Comparison of ENCODE assay signal across 14 cellular contexts in genomic region chr6:39998126-39998525, GRCh38.
DNase-seq lines count a peak whose midpoint lies in the region; ATAC-seq, FAIRE-seq and TF ChIP-seq lines count a peak whose summit lies in the region.
"Had no signal": no experiment of that assay in that cellular context is flagged by ENCODE, and none has a peak within 500 bp of the region (broad histone marks: within the 10 kb centered on the region; RNA-seq: fewer than 3 reads in every experiment).

No MANE protein-coding gene starts in this region.

- H3K4me1 ChIP-seq in K562 (replicated peaks in 1 of 2; ENCODE audit: control insufficient read depth in 2 of 2, insufficient read depth in 2 of 2, low read length in 2 of 2) (peaks cover 10 to 36% of the 10 kb centered on the region in 2 experiments; a peak in 4 of 5 replicates), heart left ventricle (no peaks in the 10 kb centered on the region)
- H3K4me1 ChIP-seq: BLaER1, Caco-2 had no signal

- CTCF ChIA-PET in K562 (lab: Yijun Ruan, JAX; ENCODE audit: low intra/inter-chr PET ratio): no interaction called here

- H3K4me2 ChIP-seq in K562 (ENCODE audit: insufficient read depth, low read length): no peak overlapping the region
- H3K4me2 ChIP-seq: BLaER1 had no signal

- FAIRE-seq in K562 (lab: Jason Lieb, UNC): no peak

- TF ChIP-seq EP300 in K562 (IDR thresholded peaks at IDR 0.05; ENCODE audit: low read length): no peak

- H3K27me3 ChIP-seq in K562 (ENCODE audit: control insufficient read depth in 2 of 2, insufficient read depth in 2 of 2, low read length in 2 of 2) (no peaks in the 10 kb centered on the region), heart left ventricle (no peaks in the 10 kb centered on the region)
- H3K27me3 ChIP-seq: BLaER1 had no signal

- H4K20me1 ChIP-seq in K562 (replicated peaks; ENCODE audit: control insufficient read depth, insufficient read depth, low read length): no peaks in the 10 kb centered on the region
- H4K20me1 ChIP-seq: BLaER1 had no signal

- H2AFZ ChIP-seq in K562 (ENCODE audit: low read depth, low read length): peak overlapping the region; percentile 18

- WGBS in K562 (ENCODE audit: insufficient coverage, low coverage, missing lambda C conversion rate): 13% methylated on average over 4 of the region's 4 CpGs
- whole genome bisulfite sequencing in heart left ventricle, 4 donors: 77 to 86% (median 80%) methylated on average over 4 of the region's 4 CpGs

- TF ChIP-seq RAD21 in K562 (CRISPR knock-in tag; conservative IDR thresholded peaks at IDR 0.05 in 1 of 2, IDR thresholded peaks at IDR 0.05 in 1 of 2): no peak

- H3K4me3 ChIP-seq in K562: no peak overlapping the region
- no peak overlapping the region for H3K4me3 ChIP-seq in heart left ventricle
- H3K4me3 ChIP-seq: BLaER1 had no signal

- DNase-seq in NCI-H748 (lab: John Stamatoyannopoulos, UW; ENCODE audit: unreplicated experiment): peak; percentile 27
- no peak for DNase-seq in NCI-H748 treated with DMSO at 0.1 percent for 48 hours (lab: John Stamatoyannopoulos, UW)
- DNase-seq in K562 (ENCODE audit: extremely low read depth in 1 of 4, low spot score in 3 of 4): no peak
- no peak for DNase-seq in heart left ventricle
- no peak for DNase-seq in NCI-H1105 treated with DMSO at 0.1 percent for 48 hours (lab: John Stamatoyannopoulos, UW)
- no peak for DNase-seq in NCI-H226
- DNase-seq: 8988T; AML-193; Caco-2; CD8-positive, alpha-beta memory T cell; HCEC 1CT; HFFc6 had no signal

- POLR2A ChIA-PET in K562 (lab: Yijun Ruan, JAX): no interaction called here

- no peaks in the 10 kb centered on the region for H3K9me1 ChIP-seq in K562 (ENCODE audit: control insufficient read depth, insufficient read depth, low read length)

- peak overlapping the region; percentile 86; the same call in 2 of the 3 replicates for H3K27ac ChIP-seq in K562 (ENCODE audit: extremely low read depth, low read depth, low read length)
- H3K27ac ChIP-seq in heart left ventricle: no peak overlapping the region
- H3K27ac ChIP-seq: BLaER1 had no signal

- TF ChIP-seq POLR2A in K562 (conservative IDR thresholded peaks at IDR 0.05) (no peak), heart left ventricle (IDR thresholded peaks at IDR 0.05) (no peak)

- no TSS peak for BruUV-seq in K562 (replicated peaks; lab: Mats Ljungman, UMichigan)

- no peak for TF ChIP-seq CTCF in K562 (IDR thresholded peaks at IDR 0.05 in 2 of 3, conservative IDR thresholded peaks at IDR 0.05 in 1 of 3; ENCODE audit: insufficient read depth in 2 of 3, low read depth in 1 of 3, low read length in 3 of 3)
- no peak for TF ChIP-seq CTCF in heart left ventricle (IDR thresholded peaks at IDR 0.05)

- no peak overlapping the region for H3K9ac ChIP-seq in K562 (ENCODE audit: insufficient read depth in 1 of 2, low read depth in 2 of 2, low read length in 2 of 2)
- H3K9ac ChIP-seq: BLaER1 had no signal

- no peaks in the 10 kb centered on the region for H3K79me2 ChIP-seq in K562 (ENCODE audit: control insufficient read depth, insufficient read depth, low read length)

- in situ Hi-C loops in K562 (cut with MboI): no loop called here

- intact Hi-C loops in K562 (cut with micrococcal nuclease): loop anchor here (10.0 kb wide), 1 partner anchor 167 kb away; no protein-coding TSS in a partner anchor
- intact Hi-C loops in heart left ventricle (cut with DNase I): no loop called here

- no peaks in the 10 kb centered on the region for H3K36me3 ChIP-seq in K562 (ENCODE audit: control insufficient read depth, insufficient read depth, low read length)
- no peaks in the 10 kb centered on the region for H3K36me3 ChIP-seq in heart left ventricle

- peaks cover 48% of the 10 kb centered on the region for H3K9me3 ChIP-seq in K562 (replicated peaks; ENCODE audit: control insufficient read depth, insufficient read depth, low read depth, low read length)
- H3K9me3 ChIP-seq in heart left ventricle: peaks cover 0 to 24% (median 6%) of the 10 kb centered on the region in 12 donors

- ATAC-seq in K562 (no peak), esophagus mucosa (peak; percentile 35), heart left ventricle (no peak)

TF ChIP-seq in K562, 482 proteins besides CTCF, POLR2A, EP300 and RAD21:
- TF ChIP-seq ZNF639 (CRISPR knock-in tag; conservative IDR thresholded peaks at IDR 0.05 in 1 of 2, IDR thresholded peaks at IDR 0.05 in 1 of 2) (no peak), PTTG1 (tag; IDR thresholded peaks at IDR 0.05; ENCODE audit: low read depth) (peak; percentile 31), XRCC3 (IDR thresholded peaks at IDR 0.05) (no peak), XRCC5 (IDR thresholded peaks at IDR 0.05; ENCODE audit: low read depth, low read length) (no peak), ELF4 (CRISPR knock-in tag; IDR thresholded peaks at IDR 0.05) (peak; percentile 24; the same call in 1 of the 2 replicates), NR2C1 (IDR thresholded peaks at IDR 0.05) (no peak), NR2C1 (tag; IDR thresholded peaks at IDR 0.05) (peak; percentile 20; the same call in 1 of the 2 replicates)
